1 cellular context compared by ENCODE assay signal in the genomic region with DNA sequence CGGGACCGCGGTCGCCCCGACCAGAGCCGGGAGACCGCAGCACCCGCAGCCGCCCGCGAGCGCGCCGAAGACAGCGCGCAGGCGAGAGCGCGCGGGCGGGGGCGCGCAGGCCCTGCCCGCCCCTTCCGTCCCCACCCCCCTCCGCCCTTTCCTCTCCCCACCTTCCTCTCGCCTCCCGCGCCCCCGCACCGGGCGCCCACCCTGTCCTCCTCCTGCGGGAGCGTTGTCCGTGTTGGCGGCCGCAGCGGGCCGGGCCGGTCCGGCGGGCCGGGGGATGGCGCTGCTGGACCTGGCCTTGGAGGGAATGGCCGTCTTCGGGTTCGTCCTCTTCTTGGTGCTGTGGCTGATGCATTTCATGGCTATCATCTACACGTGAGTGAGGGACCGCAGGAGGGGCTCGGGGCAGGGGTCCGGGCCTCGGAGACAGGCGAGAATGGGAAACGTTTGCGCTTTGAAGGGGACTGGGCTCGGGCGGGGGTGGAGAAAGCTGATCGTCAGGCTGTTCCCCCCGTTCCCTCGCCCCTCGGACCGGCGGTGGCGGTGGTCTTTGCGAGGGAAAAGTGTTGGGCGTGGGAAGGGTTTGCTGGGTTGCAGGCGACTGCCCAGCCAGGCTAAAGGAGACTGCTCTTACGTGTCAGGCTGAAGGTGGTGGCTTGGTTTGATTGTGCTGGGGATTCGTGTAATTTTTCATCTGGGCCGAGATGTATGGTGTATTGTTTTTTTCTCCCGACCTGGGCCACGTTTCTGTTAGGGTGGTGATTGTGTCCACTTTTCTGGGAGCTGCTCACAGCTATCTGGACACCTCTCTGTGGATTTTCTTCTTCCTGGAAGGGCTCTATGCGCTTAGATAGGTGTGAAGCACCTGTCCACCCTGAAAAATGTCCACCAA.
TF ChIP-seq lines count a peak whose summit lies in the region.

No MANE protein-coding gene starts in this region.

TF ChIP-seq in K562, 482 proteins besides CTCF, POLR2A, EP300 and RAD21 (continued from another document and continues in another):
- TF ChIP-seq, protein P1, sequence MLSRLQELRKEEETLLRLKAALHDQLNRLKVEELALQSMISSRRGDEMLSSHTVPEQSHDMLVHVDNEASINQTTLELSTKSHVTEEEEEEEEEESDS (CRISPR knock-in tag; IDR thresholded peaks at IDR 0.05), result no peak
- TF ChIP-seq POLR2H (tag; IDR thresholded peaks at IDR 0.05; ENCODE audit: low read depth) (no peak), TEAD1 (CRISPR knock-in tag; IDR thresholded peaks at IDR 0.05) (peak in 1 of 2 experiments; percentile 11; a peak in 1 of 4 replicates), HNRNPLL (IDR thresholded peaks at IDR 0.05; ENCODE audit: low read depth, low read length, poor library complexity, severe bottlenecking) (no peak), PCBP1 (IDR thresholded peaks at IDR 0.05; ENCODE audit: low read depth, low read length, poor library complexity, severe bottlenecking) (no peak), TARDBP (IDR thresholded peaks at IDR 0.05) (no peak), ZNF551 (CRISPR knock-in tag; IDR thresholded peaks at IDR 0.05) (no peak), PCBP2 (IDR thresholded peaks at IDR 0.05; ENCODE audit: low read depth, low read length, poor library complexity, severe bottlenecking) (no peak), MTA1 (IDR thresholded peaks at IDR 0.05; ENCODE audit: borderline replicate concordance) (no peak), ZNF23 (CRISPR knock-in tag; IDR thresholded peaks at IDR 0.05) (no peak), SPI1 (IDR thresholded peaks at IDR 0.05; ENCODE audit: borderline replicate concordance, low read depth, low read length) (no peak), SLC30A9 (CRISPR knock-in tag; IDR thresholded peaks at IDR 0.05) (no peak), FIP1L1 (IDR thresholded peaks at IDR 0.05; ENCODE audit: low read depth, low read length, poor library complexity, severe bottlenecking) (no peak), ARID1B (IDR thresholded peaks at IDR 0.05) (no peak), SIX5 (IDR thresholded peaks at IDR 0.05; ENCODE audit: borderline replicate concordance in 1 of 2, insufficient read depth in 1 of 2, low read depth in 1 of 2, low read length in 2 of 2) (no peak), ZNF695 (CRISPR knock-in tag; IDR thresholded peaks at IDR 0.05) (no peak), THRAP3 (IDR thresholded peaks at IDR 0.05; ENCODE audit: borderline replicate concordance) (no peak), ZNF280A (IDR thresholded peaks at IDR 0.05; ENCODE audit: low read depth, partially characterized antibody) (no peak), ZBTB2 (IDR thresholded peaks at IDR 0.05) (no peak), HNRNPH1 (optimal IDR thresholded peaks at IDR 0.05; ENCODE audit: low read depth, low read length) (no peak), GTF2E2 (tag; IDR thresholded peaks at IDR 0.05) (no peak; the same call in 1 of the 2 replicates), PYGO2 (tag; IDR thresholded peaks at IDR 0.05) (no peak), ZNF134 (CRISPR knock-in tag; conservative IDR thresholded peaks at IDR 0.05) (no peak), ZHX1 (conservative IDR thresholded peaks at IDR 0.05; ENCODE audit: low read length) (no peak), EWSR1 (IDR thresholded peaks at IDR 0.05; ENCODE audit: borderline replicate concordance, low read depth, partially characterized antibody) (no peak), ZNF445 (CRISPR knock-in tag; IDR thresholded peaks at IDR 0.05; ENCODE audit: low read depth) (no peak), ZNF175 (CRISPR knock-in tag; IDR thresholded peaks at IDR 0.05; ENCODE audit: low read depth) (peak; percentile 53; the same call in 1 of the 2 replicates), EGR1 (conservative IDR thresholded peaks at IDR 0.05) (peak; percentile 88), HDAC1 (IDR thresholded peaks at IDR 0.05) (peak in 1 of 2 experiments; percentile 72; a peak in 2 of 4 replicates), JUN (IDR thresholded peaks at IDR 0.05; ENCODE audit: borderline replicate concordance, low read depth, low read length) (no peak), JUN (CRISPR knock-in tag; IDR thresholded peaks at IDR 0.05; ENCODE audit: borderline replicate concordance) (no peak; the same call in 1 of the 2 replicates)
- TF ChIP-seq, protein P2, sequence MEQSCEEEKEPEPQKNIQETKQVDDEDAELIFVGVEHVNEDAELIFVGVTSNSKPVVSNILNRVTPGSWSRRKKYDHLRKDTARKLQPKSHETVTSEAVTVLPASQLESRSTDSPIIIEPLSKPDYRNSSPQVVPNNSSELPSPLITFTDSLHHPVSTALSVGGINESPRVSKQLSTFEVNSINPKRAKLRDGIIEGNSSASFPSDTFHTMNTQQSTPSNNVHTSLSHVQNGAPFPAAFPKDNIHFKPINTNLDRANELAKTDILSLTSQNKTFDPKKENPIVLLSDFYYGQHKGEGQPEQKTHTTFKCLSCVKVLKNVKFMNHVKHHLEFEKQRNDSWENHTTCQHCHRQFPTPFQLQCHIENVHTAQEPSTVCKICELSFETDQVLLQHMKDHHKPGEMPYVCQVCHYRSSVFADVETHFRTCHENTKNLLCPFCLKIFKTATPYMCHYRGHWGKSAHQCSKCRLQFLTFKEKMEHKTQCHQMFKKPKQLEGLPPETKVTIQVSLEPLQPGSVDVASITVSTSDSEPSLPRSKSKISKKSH (CRISPR knock-in tag; IDR thresholded peaks at IDR 0.05), result no peak
- TF ChIP-seq, protein P3, sequence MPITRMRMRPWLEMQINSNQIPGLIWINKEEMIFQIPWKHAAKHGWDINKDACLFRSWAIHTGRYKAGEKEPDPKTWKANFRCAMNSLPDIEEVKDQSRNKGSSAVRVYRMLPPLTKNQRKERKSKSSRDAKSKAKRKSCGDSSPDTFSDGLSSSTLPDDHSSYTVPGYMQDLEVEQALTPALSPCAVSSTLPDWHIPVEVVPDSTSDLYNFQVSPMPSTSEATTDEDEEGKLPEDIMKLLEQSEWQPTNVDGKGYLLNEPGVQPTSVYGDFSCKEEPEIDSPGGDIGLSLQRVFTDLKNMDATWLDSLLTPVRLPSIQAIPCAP (CRISPR knock-in tag; IDR thresholded peaks at IDR 0.05; ENCODE audit: borderline replicate concordance), result no peak
- TF ChIP-seq, protein P4, sequence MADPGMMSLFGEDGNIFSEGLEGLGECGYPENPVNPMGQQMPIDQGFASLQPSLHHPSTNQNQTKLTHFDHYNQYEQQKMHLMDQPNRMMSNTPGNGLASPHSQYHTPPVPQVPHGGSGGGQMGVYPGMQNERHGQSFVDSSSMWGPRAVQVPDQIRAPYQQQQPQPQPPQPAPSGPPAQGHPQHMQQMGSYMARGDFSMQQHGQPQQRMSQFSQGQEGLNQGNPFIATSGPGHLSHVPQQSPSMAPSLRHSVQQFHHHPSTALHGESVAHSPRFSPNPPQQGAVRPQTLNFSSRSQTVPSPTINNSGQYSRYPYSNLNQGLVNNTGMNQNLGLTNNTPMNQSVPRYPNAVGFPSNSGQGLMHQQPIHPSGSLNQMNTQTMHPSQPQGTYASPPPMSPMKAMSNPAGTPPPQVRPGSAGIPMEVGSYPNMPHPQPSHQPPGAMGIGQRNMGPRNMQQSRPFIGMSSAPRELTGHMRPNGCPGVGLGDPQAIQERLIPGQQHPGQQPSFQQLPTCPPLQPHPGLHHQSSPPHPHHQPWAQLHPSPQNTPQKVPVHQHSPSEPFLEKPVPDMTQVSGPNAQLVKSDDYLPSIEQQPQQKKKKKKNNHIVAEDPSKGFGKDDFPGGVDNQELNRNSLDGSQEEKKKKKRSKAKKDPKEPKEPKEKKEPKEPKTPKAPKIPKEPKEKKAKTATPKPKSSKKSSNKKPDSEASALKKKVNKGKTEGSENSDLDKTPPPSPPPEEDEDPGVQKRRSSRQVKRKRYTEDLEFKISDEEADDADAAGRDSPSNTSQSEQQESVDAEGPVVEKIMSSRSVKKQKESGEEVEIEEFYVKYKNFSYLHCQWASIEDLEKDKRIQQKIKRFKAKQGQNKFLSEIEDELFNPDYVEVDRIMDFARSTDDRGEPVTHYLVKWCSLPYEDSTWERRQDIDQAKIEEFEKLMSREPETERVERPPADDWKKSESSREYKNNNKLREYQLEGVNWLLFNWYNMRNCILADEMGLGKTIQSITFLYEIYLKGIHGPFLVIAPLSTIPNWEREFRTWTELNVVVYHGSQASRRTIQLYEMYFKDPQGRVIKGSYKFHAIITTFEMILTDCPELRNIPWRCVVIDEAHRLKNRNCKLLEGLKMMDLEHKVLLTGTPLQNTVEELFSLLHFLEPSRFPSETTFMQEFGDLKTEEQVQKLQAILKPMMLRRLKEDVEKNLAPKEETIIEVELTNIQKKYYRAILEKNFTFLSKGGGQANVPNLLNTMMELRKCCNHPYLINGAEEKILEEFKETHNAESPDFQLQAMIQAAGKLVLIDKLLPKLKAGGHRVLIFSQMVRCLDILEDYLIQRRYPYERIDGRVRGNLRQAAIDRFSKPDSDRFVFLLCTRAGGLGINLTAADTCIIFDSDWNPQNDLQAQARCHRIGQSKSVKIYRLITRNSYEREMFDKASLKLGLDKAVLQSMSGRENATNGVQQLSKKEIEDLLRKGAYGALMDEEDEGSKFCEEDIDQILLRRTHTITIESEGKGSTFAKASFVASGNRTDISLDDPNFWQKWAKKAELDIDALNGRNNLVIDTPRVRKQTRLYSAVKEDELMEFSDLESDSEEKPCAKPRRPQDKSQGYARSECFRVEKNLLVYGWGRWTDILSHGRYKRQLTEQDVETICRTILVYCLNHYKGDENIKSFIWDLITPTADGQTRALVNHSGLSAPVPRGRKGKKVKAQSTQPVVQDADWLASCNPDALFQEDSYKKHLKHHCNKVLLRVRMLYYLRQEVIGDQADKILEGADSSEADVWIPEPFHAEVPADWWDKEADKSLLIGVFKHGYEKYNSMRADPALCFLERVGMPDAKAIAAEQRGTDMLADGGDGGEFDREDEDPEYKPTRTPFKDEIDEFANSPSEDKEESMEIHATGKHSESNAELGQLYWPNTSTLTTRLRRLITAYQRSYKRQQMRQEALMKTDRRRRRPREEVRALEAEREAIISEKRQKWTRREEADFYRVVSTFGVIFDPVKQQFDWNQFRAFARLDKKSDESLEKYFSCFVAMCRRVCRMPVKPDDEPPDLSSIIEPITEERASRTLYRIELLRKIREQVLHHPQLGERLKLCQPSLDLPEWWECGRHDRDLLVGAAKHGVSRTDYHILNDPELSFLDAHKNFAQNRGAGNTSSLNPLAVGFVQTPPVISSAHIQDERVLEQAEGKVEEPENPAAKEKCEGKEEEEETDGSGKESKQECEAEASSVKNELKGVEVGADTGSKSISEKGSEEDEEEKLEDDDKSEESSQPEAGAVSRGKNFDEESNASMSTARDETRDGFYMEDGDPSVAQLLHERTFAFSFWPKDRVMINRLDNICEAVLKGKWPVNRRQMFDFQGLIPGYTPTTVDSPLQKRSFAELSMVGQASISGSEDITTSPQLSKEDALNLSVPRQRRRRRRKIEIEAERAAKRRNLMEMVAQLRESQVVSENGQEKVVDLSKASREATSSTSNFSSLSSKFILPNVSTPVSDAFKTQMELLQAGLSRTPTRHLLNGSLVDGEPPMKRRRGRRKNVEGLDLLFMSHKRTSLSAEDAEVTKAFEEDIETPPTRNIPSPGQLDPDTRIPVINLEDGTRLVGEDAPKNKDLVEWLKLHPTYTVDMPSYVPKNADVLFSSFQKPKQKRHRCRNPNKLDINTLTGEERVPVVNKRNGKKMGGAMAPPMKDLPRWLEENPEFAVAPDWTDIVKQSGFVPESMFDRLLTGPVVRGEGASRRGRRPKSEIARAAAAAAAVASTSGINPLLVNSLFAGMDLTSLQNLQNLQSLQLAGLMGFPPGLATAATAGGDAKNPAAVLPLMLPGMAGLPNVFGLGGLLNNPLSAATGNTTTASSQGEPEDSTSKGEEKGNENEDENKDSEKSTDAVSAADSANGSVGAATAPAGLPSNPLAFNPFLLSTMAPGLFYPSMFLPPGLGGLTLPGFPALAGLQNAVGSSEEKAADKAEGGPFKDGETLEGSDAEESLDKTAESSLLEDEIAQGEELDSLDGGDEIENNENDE (IDR thresholded peaks at IDR 0.05; ENCODE audit: low read depth, low read length), result no peak
- TF ChIP-seq, protein P5, sequence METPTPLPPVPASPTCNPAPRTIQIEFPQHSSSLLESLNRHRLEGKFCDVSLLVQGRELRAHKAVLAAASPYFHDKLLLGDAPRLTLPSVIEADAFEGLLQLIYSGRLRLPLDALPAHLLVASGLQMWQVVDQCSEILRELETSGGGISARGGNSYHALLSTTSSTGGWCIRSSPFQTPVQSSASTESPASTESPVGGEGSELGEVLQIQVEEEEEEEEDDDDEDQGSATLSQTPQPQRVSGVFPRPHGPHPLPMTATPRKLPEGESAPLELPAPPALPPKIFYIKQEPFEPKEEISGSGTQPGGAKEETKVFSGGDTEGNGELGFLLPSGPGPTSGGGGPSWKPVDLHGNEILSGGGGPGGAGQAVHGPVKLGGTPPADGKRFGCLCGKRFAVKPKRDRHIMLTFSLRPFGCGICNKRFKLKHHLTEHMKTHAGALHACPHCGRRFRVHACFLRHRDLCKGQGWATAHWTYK (CRISPR knock-in tag; IDR thresholded peaks at IDR 0.05), result no peak
